Comparison of ENCODE assay signal across 10 cellular contexts in the genomic region with DNA sequence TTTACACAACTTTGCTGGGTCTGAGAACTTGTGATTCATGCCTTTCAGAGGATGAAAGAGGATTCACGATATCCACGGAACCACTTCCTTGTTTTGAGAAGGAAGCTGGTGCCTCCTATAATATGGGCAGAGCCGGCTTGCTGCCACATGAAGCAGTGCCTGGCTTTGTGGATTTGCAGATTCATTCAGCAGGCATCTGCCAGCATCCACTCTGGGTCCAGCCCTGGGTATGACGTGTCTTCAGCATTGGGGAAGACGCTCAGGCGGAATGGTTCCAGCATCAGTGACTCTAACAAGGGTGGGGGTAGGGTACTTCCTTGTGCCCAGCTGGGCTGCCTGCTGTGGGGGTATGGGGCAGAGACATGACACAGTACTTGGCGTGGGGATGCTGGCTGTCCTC.
A peak's percentile ranks its signal among the peaks of the same experiment; 100 is the strongest.
DNase-seq lines count a peak whose midpoint lies in the region; FAIRE-seq and TF ChIP-seq lines count a peak whose summit lies in the region.
"Had no signal": no experiment of that assay in that cellular context is flagged by ENCODE, and none has a peak within 500 bp of the region (broad histone marks: within the 10 kb centered on the region; RNA-seq: fewer than 3 reads in every experiment).

No MANE protein-coding gene starts in this region.

- H3K27me3 ChIP-seq in left ventricle myocardium inferior (ENCODE audit: low read depth) = peaks cover 51% of the 10 kb centered on the region
- H3K27me3 ChIP-seq in keratinocyte (ENCODE audit: control insufficient read depth, extremely low read depth, insufficient read depth, low read length) = no peaks in the 10 kb centered on the region
- H3K27me3 ChIP-seq in vagina = no peaks in the 10 kb centered on the region
- no peaks in the 10 kb centered on the region for H3K27me3 ChIP-seq in HAP-1 (ENCODE audit: low read depth)
- H3K27me3 ChIP-seq: BE2C, SJSA1 had no signal

- H3K27ac ChIP-seq in left ventricle myocardium inferior (replicated peaks) (no peak overlapping the region), keratinocyte (ENCODE audit: control insufficient read depth, insufficient read depth, low read length) (peak overlapping the region; percentile 59), vagina (peak overlapping the region; percentile 69)
- H3K27ac ChIP-seq: SJSA1 had no signal

- H3K4me3 ChIP-seq in left ventricle myocardium inferior (no peak overlapping the region), keratinocyte (ENCODE audit: control insufficient read depth in 2 of 3, extremely low read depth in 1 of 3, insufficient read depth in 2 of 3, low read depth in 1 of 3, low read length in 3 of 3) (no peak overlapping the region), vagina (no peak overlapping the region), HAP-1 (no peak overlapping the region)
- H3K4me3 ChIP-seq: SJSA1 had no signal

- TF ChIP-seq CTCF in left ventricle myocardium inferior (IDR thresholded peaks at IDR 0.05; ENCODE audit: borderline replicate concordance) (no peak), keratinocyte (optimal IDR thresholded peaks at IDR 0.05 in 1 of 3, IDR thresholded peaks at IDR 0.05 in 1 of 3, conservative IDR thresholded peaks at IDR 0.05 in 1 of 3; ENCODE audit: extremely low read depth in 1 of 3, insufficient read depth in 2 of 3, low read length in 3 of 3) (no peak), vagina (IDR thresholded peaks at IDR 0.05) (no peak)

- no peak overlapping the region for H3K9ac ChIP-seq in keratinocyte (ENCODE audit: control insufficient read depth, extremely low read depth, insufficient read depth, low read length)

- no peaks in the 10 kb centered on the region for H3K79me2 ChIP-seq in keratinocyte (ENCODE audit: control insufficient read depth, insufficient read depth, low read length)

- no peaks in the 10 kb centered on the region for H4K20me1 ChIP-seq in keratinocyte (ENCODE audit: control insufficient read depth, extremely low read depth, insufficient read depth, low read length)

- H3K4me1 ChIP-seq in left ventricle myocardium inferior = no peaks in the 10 kb centered on the region
- peaks cover 43% of the 10 kb centered on the region for H3K4me1 ChIP-seq in keratinocyte (ENCODE audit: control insufficient read depth, extremely low read depth, insufficient read depth, low read length)
- peaks cover 34% of the 10 kb centered on the region for H3K4me1 ChIP-seq in vagina
- H3K4me1 ChIP-seq in HAP-1 = no peaks in the 10 kb centered on the region

- dilution Hi-C loops in keratinocyte (cut with MboI; ENCODE audit: extremely low pct_ligation_motif_present, low sequenced_read_pairs) = no loop called here

- peak; percentile 85 for FAIRE-seq in keratinocyte (lab: Jason Lieb, UNC)

- in situ Hi-C loops in HAP-1 (cut with MboI; ENCODE audit: low sequenced_read_pairs) = no loop called here

- H3K9me1 ChIP-seq in keratinocyte (ENCODE audit: control insufficient read depth, extremely low read depth, insufficient read depth, low read length) = no peaks in the 10 kb centered on the region

- H3K9me3 ChIP-seq in left ventricle myocardium inferior (replicated peaks) (no peaks in the 10 kb centered on the region), keratinocyte (ENCODE audit: control insufficient read depth, low read depth, low read length) (no peaks in the 10 kb centered on the region), vagina (no peaks in the 10 kb centered on the region), HAP-1 (no peaks in the 10 kb centered on the region)
- H3K9me3 ChIP-seq: BE2C, SJSA1 had no signal

- H3K36me3 ChIP-seq in left ventricle myocardium inferior = no peaks in the 10 kb centered on the region
- no peaks in the 10 kb centered on the region for H3K36me3 ChIP-seq in keratinocyte (ENCODE audit: control insufficient read depth in 2 of 2, extremely low read depth in 1 of 2, insufficient read depth in 2 of 2, low read length in 2 of 2)
- no peaks in the 10 kb centered on the region for H3K36me3 ChIP-seq in vagina
- no peaks in the 10 kb centered on the region for H3K36me3 ChIP-seq in HAP-1 (replicated peaks)
- H3K36me3 ChIP-seq: BE2C, SJSA1 had no signal

- intact Hi-C loops in cardiac septum (cut with DNase I) = no loop called here
- intact Hi-C loops in left ventricle myocardium inferior (cut with micrococcal nuclease) = no loop called here
- intact Hi-C loops in vagina (cut with DNase I) = no loop called here

- H2AFZ ChIP-seq in keratinocyte (ENCODE audit: control insufficient read depth, low read length) = peak overlapping the region; percentile 8

- DNase-seq in cardiac septum (ENCODE audit: low spot score) (peak; percentile 65), left ventricle myocardium inferior (no peak), T1000 (lab: John Stamatoyannopoulos, UW) (peak; percentile 78), keratinocyte (ENCODE audit: low read depth, low spot score) (no peak), vagina (ENCODE audit: extremely low spot score in 2 of 2) (no peak), HAP-1 (ENCODE audit: low spot score in 2 of 2) (no peak)
- DNase-seq in activated CD4-positive, CD25-positive, alpha-beta regulatory T cell (lab: John Stamatoyannopoulos, UW) = no peak
- DNase-seq in stimulated activated CD4-positive, alpha-beta T cell treated with anti-CD3 and anti-CD28 coated beads, Interleukin-4, amount 100 ng/mL, for 4 hours = no peak
- DNase-seq: BE2C had no signal

- TF ChIP-seq POLR2A in vagina (IDR thresholded peaks at IDR 0.05) = no peak

- H3K4me2 ChIP-seq in keratinocyte (ENCODE audit: control insufficient read depth, extremely low read depth, insufficient read depth, low read depth, low read length) = peak overlapping the region; percentile 55

Comparison
In these comparisons a context has a peak if more than half of its experiments do, and no peak if none do; other contexts are left out.
1. DNase-seq: peak in cardiac septum (single experiment) and T1000 (single experiment); none in left ventricle myocardium inferior (single experiment), keratinocyte (single experiment), vagina (0 of 2), activated CD4-positive, CD25-positive, alpha-beta regulatory T cell (0 of 4), stimulated activated CD4-positive, alpha-beta T cell treated with anti-CD3 and anti-CD28 coated beads, Interleukin-4, amount 100 ng/mL, for 4 hours (0 of 2) and HAP-1 (0 of 2).